In the genomic region with DNA sequence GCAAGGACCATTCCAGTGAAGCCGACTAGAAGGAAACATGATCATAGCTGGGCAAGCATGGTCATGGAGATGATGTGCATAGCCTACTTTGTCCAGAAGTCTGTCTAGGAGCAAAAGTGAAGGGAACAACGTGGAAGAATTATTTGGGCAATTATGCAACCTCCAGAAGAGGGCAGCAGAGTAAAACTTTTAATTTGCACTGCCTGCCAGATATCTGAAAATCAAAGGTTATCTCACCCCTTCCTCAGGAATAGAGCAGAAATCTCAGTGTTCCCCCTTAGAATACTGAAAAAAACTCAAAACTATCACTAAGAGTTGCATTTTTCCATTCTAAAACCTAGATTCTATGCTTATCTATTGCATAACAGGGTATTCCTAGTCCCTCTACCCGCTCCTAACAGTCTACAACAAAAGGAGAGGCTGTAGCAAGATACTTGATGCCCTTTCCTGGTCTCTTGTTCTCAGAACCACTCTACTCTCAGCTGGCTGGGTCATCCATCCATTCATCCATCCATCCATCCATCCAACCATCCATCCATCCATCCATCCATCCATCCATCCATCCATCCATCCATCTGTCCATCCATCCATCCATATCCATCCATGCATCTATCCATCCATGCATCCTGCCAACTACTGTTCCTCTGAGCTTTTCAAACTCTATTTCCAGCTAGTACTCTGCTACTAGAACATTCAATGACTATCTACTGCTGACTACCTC, we compare ENCODE assay signal across 8 cellular contexts. TPM values are rescaled to one million over a fixed set of nuclear protein-coding genes. Genes with fewer than 3 reads are reported as not detected.
A peak's percentile ranks its signal among the peaks of the same experiment; 100 is the strongest.
DNase-seq lines count a peak whose midpoint lies in the region; ATAC-seq, FAIRE-seq and TF ChIP-seq lines count a peak whose summit lies in the region.

No MANE protein-coding gene starts in this region.

- FAIRE-seq in A204.1 (lab: Jason Lieb, UNC), result peak; percentile 72
- FAIRE-seq in D721Med (lab: Jason Lieb, UNC), result no peak

- ATAC-seq in HG03108 (IDR thresholded peaks at IDR 0.05; ENCODE audit: unreplicated experiment) (no peak), GM21619 (IDR thresholded peaks at IDR 0.05; ENCODE audit: unreplicated experiment) (no peak)

- TF ChIP-seq CTCF in D721Med (IDR thresholded peaks at IDR 0.05; ENCODE audit: insufficient read depth, missing control alignments), result peak; percentile 87
- peak; percentile 73 for TF ChIP-seq CTCF in LNCAP (IDR thresholded peaks at IDR 0.05)

- DNase-seq in D721Med (ENCODE audit: insufficient read length, low spot score), result no peak
- DNase-seq in T follicular helper cell (ENCODE audit: low read depth), result peak; percentile 4
- DNase-seq in epidermal melanocyte (ENCODE audit: insufficient read length, low spot score), result peak; percentile 52
- DNase-seq in myocyte (ENCODE audit: low read depth), result peak; percentile 66

RNA-seq across cellular contexts. Expression of a gene that starts 8.4 kb away (rescaled TPM):
- total RNA-seq in myocyte, result 13.3 and 26.5 TPM in 2 replicates
- polyA plus RNA-seq in myocyte (2012), result 8.5 TPM

RNA-seq across cellular contexts. Expression of a gene that starts 50.9 kb away (rescaled TPM):
- total RNA-seq in myocyte, result 20.5 and 25.5 TPM in 2 replicates
- 4.0 TPM for polyA plus RNA-seq in myocyte (2012)
